8 cellular contexts compared by ENCODE assay signal in genomic region chr1:40038693-40039092, GRCh38. TPM values are rescaled to one million over a fixed set of nuclear protein-coding genes. Genes with fewer than 3 reads are reported as not detected.
DNase-seq lines count a peak whose midpoint lies in the region; ATAC-seq and TF ChIP-seq lines count a peak whose summit lies in the region.

No MANE protein-coding gene starts in this region.

- peak overlapping the region; percentile 94 for H3K4me3 Mint-ChIP-seq in activated T-helper 2 cell treated with anti-CD3 and anti-CD28 coated beads, Interferon-gamma antibody, Interleukin-2, Interleukin-4, amounts not matched to agents 10 μg/mL and 5 μg/mL and 100 μg/mL, durations not matched to agents 14 hours and 24 hours and 36 hours (ENCODE audit: low read depth)

- 69 to 82% methylated on average over 3 of the region's 3 CpGs for WGBS in aorta, 2 donors

- H3K9ac ChIP-seq in mucosa of stomach (ENCODE audit: low read length), result peak overlapping the region; percentile 86

- H3K27me3 Mint-ChIP-seq in activated T-helper 2 cell treated with anti-CD3 and anti-CD28 coated beads, Interferon-gamma antibody, Interleukin-2, Interleukin-4, amounts not matched to agents 10 μg/mL and 5 μg/mL and 100 μg/mL, durations not matched to agents 14 hours and 24 hours and 36 hours (ENCODE audit: low read depth), result no peaks in the 10 kb centered on the region

- DNase-seq in right atrium auricular region (ENCODE audit: low spot score) (no peak), Right ventricle myocardium inferior (ENCODE audit: missing footprints) (no peak), aorta (peak in 1 of 2 donors; percentile 30), NCI-H1930 (lab: John Stamatoyannopoulos, UW) (no peak), cerebellar cortex (ENCODE audit: low spot score) (no peak), NCI-H1436 treated with DMSO at 0.1 percent for 48 hours (lab: John Stamatoyannopoulos, UW) (no peak)
- no peak for DNase-seq in activated T-helper 2 cell treated with anti-CD3 and anti-CD28 coated beads, Interferon-gamma antibody, Interleukin-2, Interleukin-4, amounts not matched to agents 10 μg/mL and 5 μg/mL and 100 μg/mL, durations not matched to agents 14 hours and 24 hours and 36 hours (ENCODE audit: low spot score)

- no peak for TF ChIP-seq CTCF in right atrium auricular region (IDR thresholded peaks at IDR 0.05)

- intact Hi-C loops in Right ventricle myocardium inferior (cut with DNase I), result loop anchor here (10.0 kb wide), 1 partner anchor 224 kb away; no protein-coding TSS in a partner anchor
- intact Hi-C loops in activated T-helper 2 cell treated with anti-CD3 and anti-CD28 coated beads, Interferon-gamma antibody, Interleukin-2, Interleukin-4, amounts not matched to agents 10 μg/mL and 5 μg/mL and 100 μg/mL, durations not matched to agents 14 hours and 24 hours and 36 hours (cut with micrococcal nuclease), result loop anchor here (2.0 kb wide), 1 partner anchor 24 kb away; no protein-coding TSS in a partner anchor
- intact Hi-C loops in aorta (cut with DNase I), result no loop called here

- H3K9me3 Mint-ChIP-seq in activated T-helper 2 cell treated with anti-CD3 and anti-CD28 coated beads, Interferon-gamma antibody, Interleukin-2, Interleukin-4, amounts not matched to agents 10 μg/mL and 5 μg/mL and 100 μg/mL, durations not matched to agents 14 hours and 24 hours and 36 hours, result no peaks in the 10 kb centered on the region

- no peaks in the 10 kb centered on the region for H3K36me3 ChIP-seq in right atrium auricular region
- H3K36me3 ChIP-seq in mucosa of stomach (ENCODE audit: control insufficient read depth, insufficient read depth, low read length), result no peaks in the 10 kb centered on the region
- no peaks in the 10 kb centered on the region for H3K36me3 ChIP-seq in aorta (ENCODE audit: control insufficient read depth in 1 of 2, insufficient read depth in 2 of 2, low read length in 1 of 2)

- H3K36me3 Mint-ChIP-seq in activated T-helper 2 cell treated with anti-CD3 and anti-CD28 coated beads, Interferon-gamma antibody, Interleukin-2, Interleukin-4, amounts not matched to agents 10 μg/mL and 5 μg/mL and 100 μg/mL, durations not matched to agents 14 hours and 24 hours and 36 hours (ENCODE audit: low read depth), result peaks cover 41% of the 10 kb centered on the region

- peaks cover 0 to 79% of the 10 kb centered on the region in 2 donors for H3K4me1 ChIP-seq in right atrium auricular region
- H3K4me1 ChIP-seq in mucosa of stomach (ENCODE audit: control insufficient read depth, insufficient read depth, low read length), result peaks cover 35% of the 10 kb centered on the region
- H3K4me1 ChIP-seq in aorta (ENCODE audit: control insufficient read depth in 1 of 2, insufficient read depth in 2 of 2, low read length in 2 of 2), result peaks cover 2 to 10% of the 10 kb centered on the region in 2 donors

- H3K9me3 ChIP-seq in right atrium auricular region (no peaks in the 10 kb centered on the region), mucosa of stomach (ENCODE audit: control insufficient read depth, low read length) (no peaks in the 10 kb centered on the region), aorta (ENCODE audit: control insufficient read depth, low read length) (no peaks in the 10 kb centered on the region)

- peaks cover 53% of the 10 kb centered on the region for H3K4me1 Mint-ChIP-seq in activated T-helper 2 cell treated with anti-CD3 and anti-CD28 coated beads, Interferon-gamma antibody, Interleukin-2, Interleukin-4, amounts not matched to agents 10 μg/mL and 5 μg/mL and 100 μg/mL, durations not matched to agents 14 hours and 24 hours and 36 hours (ENCODE audit: low read depth)

- H3K27ac ChIP-seq in right atrium auricular region (peak overlapping the region; percentile 99 to 100), aorta (ENCODE audit: low read depth in 1 of 2, low read length in 2 of 2) (peak overlapping the region; percentile 15 to 91)

- H3K4me3 ChIP-seq in right atrium auricular region, result no peak overlapping the region
- no peak overlapping the region for H3K4me3 ChIP-seq in mucosa of stomach (ENCODE audit: low read length)
- H3K4me3 ChIP-seq in aorta (ENCODE audit: low read length in 2 of 2), result no peak overlapping the region

- no peak for ATAC-seq in Right ventricle myocardium inferior
- no peak for ATAC-seq in aorta (ENCODE audit: low FRiP score)

- peak overlapping the region; percentile 99 for H3K27ac Mint-ChIP-seq in activated T-helper 2 cell treated with anti-CD3 and anti-CD28 coated beads, Interferon-gamma antibody, Interleukin-2, Interleukin-4, amounts not matched to agents 10 μg/mL and 5 μg/mL and 100 μg/mL, durations not matched to agents 14 hours and 24 hours and 36 hours

- H3K27me3 ChIP-seq in right atrium auricular region, result no peaks in the 10 kb centered on the region
- no peaks in the 10 kb centered on the region for H3K27me3 ChIP-seq in mucosa of stomach (ENCODE audit: control insufficient read depth, insufficient read depth, low read length)
- no peaks in the 10 kb centered on the region for H3K27me3 ChIP-seq in aorta (ENCODE audit: control insufficient read depth in 1 of 2, insufficient read depth in 2 of 2, low read length in 1 of 2)

RNA-seq across cellular contexts. Expression of gene CAP1, which starts 1.8 kb away (rescaled TPM):
- total RNA-seq in right atrium auricular region (100 to 1,000 TPM in 1 of 2 donors, 10 to 100 TPM in 1; 58.9 to 111 TPM), Right ventricle myocardium inferior (88.8 TPM), aorta (100 to 1,000 TPM; 373 to 493 TPM)
- total RNA-seq in activated T-helper 2 cell treated with anti-CD3 and anti-CD28 coated beads, Interferon-gamma antibody, Interleukin-2, Interleukin-4, amounts not matched to agents 10 μg/mL and 5 μg/mL and 100 μg/mL, durations not matched to agents 14 hours and 24 hours and 36 hours, result 512 and 520 TPM in 2 replicates
- polyA plus RNA-seq in aorta, result 100 to 1,000 TPM; 209 to 269 TPM

RNA-seq across cellular contexts. Expression of gene PPT1, which starts 58.4 kb away (rescaled TPM):
- 10 to 100 TPM; 30.0 to 34.6 TPM for total RNA-seq in right atrium auricular region
- total RNA-seq in Right ventricle myocardium inferior, result 44.1 TPM
- 87.8 and 92.3 TPM in 2 replicates for total RNA-seq in activated T-helper 2 cell treated with anti-CD3 and anti-CD28 coated beads, Interferon-gamma antibody, Interleukin-2, Interleukin-4, amounts not matched to agents 10 μg/mL and 5 μg/mL and 100 μg/mL, durations not matched to agents 14 hours and 24 hours and 36 hours
- total RNA-seq in aorta, result 10 to 100 TPM; 80.5 to 84.2 TPM
- polyA plus RNA-seq in aorta, result 10 to 100 TPM; 56.7 to 93.7 TPM

Comparison
In these comparisons a context has a peak if more than half of its experiments do, and no peak if none do; other contexts are left out.
1. intact Hi-C loops: an anchor here in Right ventricle myocardium inferior (10.0 kb wide) and activated T-helper 2 cell treated with anti-CD3 and anti-CD28 coated beads, Interferon-gamma antibody, Interleukin-2, Interleukin-4, amounts not matched to agents 10 μg/mL and 5 μg/mL and 100 μg/mL, durations not matched to agents 14 hours and 24 hours and 36 hours (2.0 kb wide); none called in aorta.